Comparison of ENCODE assay signal across 8 cellular contexts in the genomic region with DNA sequence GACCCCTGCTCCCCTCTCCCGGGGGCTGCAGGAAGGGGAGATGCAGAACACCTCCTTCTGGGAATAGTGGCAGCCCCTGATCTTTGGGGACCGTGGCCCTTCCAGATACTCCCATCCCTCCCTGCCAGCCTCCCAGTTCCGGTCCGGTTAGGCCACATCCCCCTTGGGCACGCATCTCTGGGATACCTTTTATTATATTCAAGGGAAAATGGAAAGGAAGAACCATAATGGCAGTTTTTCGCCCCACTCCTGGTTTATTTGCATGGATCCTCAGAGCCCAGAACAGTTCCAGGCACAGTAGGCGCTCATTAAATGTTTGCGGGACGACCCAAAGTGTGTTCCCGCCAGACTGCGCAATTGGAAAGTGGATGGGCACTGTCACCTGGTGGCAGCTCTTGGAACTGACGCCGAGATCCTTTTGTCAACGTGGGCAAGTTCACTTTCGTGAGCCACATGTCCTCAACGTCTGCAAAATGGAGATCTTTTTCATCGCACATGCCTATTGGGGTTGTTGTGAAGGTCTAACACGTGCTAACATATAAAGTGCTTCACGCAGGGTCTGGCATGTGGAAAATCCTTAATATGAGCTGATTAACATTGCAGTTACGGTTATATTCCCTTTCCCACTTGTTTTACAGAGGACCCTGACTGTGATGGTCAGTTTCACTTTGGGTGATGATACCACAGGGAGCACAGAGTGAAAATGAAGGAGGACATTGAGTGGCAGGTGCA. TPM values are rescaled to one million over a fixed set of nuclear protein-coding genes. Genes with fewer than 3 reads are reported as not detected.
DNase-seq lines count a peak whose midpoint lies in the region; FAIRE-seq and TF ChIP-seq lines count a peak whose summit lies in the region.

No MANE protein-coding gene starts in this region.

- H3K9me3 ChIP-seq in stomach smooth muscle (ENCODE audit: control insufficient read depth in 2 of 2, low read length in 2 of 2): peaks cover 0 to 3% of the 10 kb centered on the region in 2 donors

- peak; percentile 85 for FAIRE-seq in GM18507 (lab: Jason Lieb, UNC)

- TF ChIP-seq CTCF in 22Rv1 (IDR thresholded peaks at IDR 0.05) (peak; percentile 100), KMS-11 (conservative IDR thresholded peaks at IDR 0.05; ENCODE audit: low read depth, low read length) (peak; percentile 98), fibroblast of villous mesenchyme (IDR thresholded peaks at IDR 0.05; ENCODE audit: insufficient read depth, low read depth, low read length) (peak; percentile 100)

- DNase-seq in GM18507 (ENCODE audit: extremely low spot score, insufficient read length, low read depth): peak; percentile 52
- peak; percentile 18 for DNase-seq in SHP77 treated with DMSO at 0.1 percent for 48 hours (lab: John Stamatoyannopoulos, UW)
- DNase-seq in activated T-helper 2 cell treated with anti-CD3 and anti-CD28 coated beads, Interferon-gamma antibody, Interleukin-2, Interleukin-4, amounts not matched to agents 10 μg/mL and 5 μg/mL and 100 μg/mL, durations not matched to agents 14 hours and 24 hours and 36 hours (ENCODE audit: low spot score): peak; percentile 74
- DNase-seq in fibroblast of villous mesenchyme (ENCODE audit: low read depth): peak; percentile 81
- DNase-seq in non-pigmented ciliary epithelial cell (ENCODE audit: low read depth): peak; percentile 43

- peaks cover 38% of the 10 kb centered on the region for H3K27me3 Mint-ChIP-seq in activated T-helper 2 cell treated with anti-CD3 and anti-CD28 coated beads, Interferon-gamma antibody, Interleukin-2, Interleukin-4, amounts not matched to agents 10 μg/mL and 5 μg/mL and 100 μg/mL, durations not matched to agents 14 hours and 24 hours and 36 hours (ENCODE audit: low read depth)

- H3K9ac ChIP-seq in KMS-11: peak overlapping the region; percentile 55; the same call in 1 of the 2 replicates
- peak overlapping the region in 1 of 2 donors; percentile 34 for H3K9ac ChIP-seq in stomach smooth muscle (ENCODE audit: low read length in 2 of 2)

- H3K27ac ChIP-seq in 22Rv1 (no peak overlapping the region), KMS-11 (peak overlapping the region; percentile 25; the same call in 1 of the 2 replicates), stomach smooth muscle (ENCODE audit: low read length) (no peak overlapping the region)

- peaks cover 23% of the 10 kb centered on the region for H3K4me1 Mint-ChIP-seq in activated T-helper 2 cell treated with anti-CD3 and anti-CD28 coated beads, Interferon-gamma antibody, Interleukin-2, Interleukin-4, amounts not matched to agents 10 μg/mL and 5 μg/mL and 100 μg/mL, durations not matched to agents 14 hours and 24 hours and 36 hours (ENCODE audit: low read depth)

- peak overlapping the region; percentile 36; the same call in 1 of the 2 replicates for H3K4me2 ChIP-seq in KMS-11

- no peaks in the 10 kb centered on the region for H3K9me3 Mint-ChIP-seq in activated T-helper 2 cell treated with anti-CD3 and anti-CD28 coated beads, Interferon-gamma antibody, Interleukin-2, Interleukin-4, amounts not matched to agents 10 μg/mL and 5 μg/mL and 100 μg/mL, durations not matched to agents 14 hours and 24 hours and 36 hours

- H4K20me1 ChIP-seq in KMS-11 (ENCODE audit: insufficient read depth): no peaks in the 10 kb centered on the region

- peak overlapping the region; percentile 54 for H3K4me3 Mint-ChIP-seq in activated T-helper 2 cell treated with anti-CD3 and anti-CD28 coated beads, Interferon-gamma antibody, Interleukin-2, Interleukin-4, amounts not matched to agents 10 μg/mL and 5 μg/mL and 100 μg/mL, durations not matched to agents 14 hours and 24 hours and 36 hours (ENCODE audit: low read depth)

- H3K4me3 ChIP-seq in KMS-11 (IDR thresholded peaks at IDR 0.05; ENCODE audit: insufficient read depth, low read depth, low read length) (no peak overlapping the region), fibroblast of villous mesenchyme (ENCODE audit: low read depth, low read length) (peak overlapping the region; percentile 32), stomach smooth muscle (ENCODE audit: low read length in 2 of 2) (peak overlapping the region; percentile 70 to 75)

- no peaks in the 10 kb centered on the region for H3K36me3 Mint-ChIP-seq in activated T-helper 2 cell treated with anti-CD3 and anti-CD28 coated beads, Interferon-gamma antibody, Interleukin-2, Interleukin-4, amounts not matched to agents 10 μg/mL and 5 μg/mL and 100 μg/mL, durations not matched to agents 14 hours and 24 hours and 36 hours (ENCODE audit: low read depth)

- H3K36me3 ChIP-seq in KMS-11 (ENCODE audit: insufficient read depth) (no peaks in the 10 kb centered on the region), stomach smooth muscle (ENCODE audit: control insufficient read depth in 2 of 2, insufficient read depth in 2 of 2, low read length in 2 of 2) (no peaks in the 10 kb centered on the region)

- H3K27me3 ChIP-seq in KMS-11 (ENCODE audit: insufficient read depth, low read depth): no peaks in the 10 kb centered on the region
- H3K27me3 ChIP-seq in stomach smooth muscle (ENCODE audit: control insufficient read depth in 1 of 2, insufficient read depth in 2 of 2, low read length in 2 of 2): peaks cover 21 to 38% of the 10 kb centered on the region in 2 donors

- peak overlapping the region; percentile 88 for H2AFZ ChIP-seq in KMS-11 (ENCODE audit: low read depth)

- H3K79me2 ChIP-seq in KMS-11 (ENCODE audit: insufficient read depth, low read depth): no peaks in the 10 kb centered on the region

- no peak overlapping the region for H3K27ac Mint-ChIP-seq in activated T-helper 2 cell treated with anti-CD3 and anti-CD28 coated beads, Interferon-gamma antibody, Interleukin-2, Interleukin-4, amounts not matched to agents 10 μg/mL and 5 μg/mL and 100 μg/mL, durations not matched to agents 14 hours and 24 hours and 36 hours

- H3K4me1 ChIP-seq in KMS-11 (ENCODE audit: low read depth, poor library complexity, severe bottlenecking) (peaks cover 8% of the 10 kb centered on the region), stomach smooth muscle (ENCODE audit: control insufficient read depth, insufficient read depth, low read length) (peaks cover 29% of the 10 kb centered on the region)

- intact Hi-C loops in activated T-helper 2 cell treated with anti-CD3 and anti-CD28 coated beads, Interferon-gamma antibody, Interleukin-2, Interleukin-4, amounts not matched to agents 10 μg/mL and 5 μg/mL and 100 μg/mL, durations not matched to agents 14 hours and 24 hours and 36 hours (cut with micrococcal nuclease): loop anchor here (1.0 to 5.0 kb wide), 5 partner anchors 169 to 331 kb away; a partner anchor contains a TSS

RNA-seq across cellular contexts. Expression of a gene that starts 1.6 kb away (rescaled TPM):
- not detected in 2 replicates for total RNA-seq in activated T-helper 2 cell treated with anti-CD3 and anti-CD28 coated beads, Interferon-gamma antibody, Interleukin-2, Interleukin-4, amounts not matched to agents 10 μg/mL and 5 μg/mL and 100 μg/mL, durations not matched to agents 14 hours and 24 hours and 36 hours
- 12.6 and 21.6 TPM in 2 replicates for total RNA-seq in fibroblast of villous mesenchyme

Comparison
In these comparisons a context has a peak if more than half of its experiments do, and no peak if none do; other contexts are left out.
1. DNase-seq: peak in every context shown above with its lines; median percentile 81 in fibroblast of villous mesenchyme; 74 in activated T-helper 2 cell treated with anti-CD3 and anti-CD28 coated beads, Interferon-gamma antibody, Interleukin-2, Interleukin-4, amounts not matched to agents 10 μg/mL and 5 μg/mL and 100 μg/mL, durations not matched to agents 14 hours and 24 hours and 36 hours; 52 in GM18507; 43 in non-pigmented ciliary epithelial cell; 18 in SHP77 treated with DMSO at 0.1 percent for 48 hours.
2. RNA of a gene that starts 1.6 kb away (total RNA-seq): 12.6 to 21.6 TPM in fibroblast of villous mesenchyme; not detected in activated T-helper 2 cell treated with anti-CD3 and anti-CD28 coated beads, Interferon-gamma antibody, Interleukin-2, Interleukin-4, amounts not matched to agents 10 μg/mL and 5 μg/mL and 100 μg/mL, durations not matched to agents 14 hours and 24 hours and 36 hours; every median in the first group is over 10 times any median in the second.
3. Peak in every context shown above with its lines, with median percentiles within 50 percentile points of each other: CTCF ChIP-seq.